Comparison of ENCODE assay signal across 13 cellular contexts in the genomic region with DNA sequence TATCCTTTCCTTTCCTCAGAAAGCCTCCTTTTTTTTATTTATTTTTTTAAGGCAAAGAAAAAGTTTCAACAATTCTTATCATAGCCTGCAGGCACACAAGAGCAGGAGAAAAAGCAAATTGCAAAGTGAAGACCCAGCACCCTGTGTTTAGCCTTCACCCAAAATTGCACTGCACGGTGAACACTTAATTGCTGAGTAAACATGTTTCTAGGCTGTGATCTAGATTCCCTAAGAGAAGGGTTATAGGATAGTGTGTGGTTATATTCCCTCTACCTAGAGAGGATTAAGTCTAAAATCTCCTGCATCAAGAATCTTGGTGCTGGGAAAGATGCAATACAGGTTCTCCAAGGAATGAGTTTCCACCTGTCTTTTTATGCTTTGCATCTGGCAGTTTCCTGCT.
"Had no signal": no experiment of that assay in that cellular context is flagged by ENCODE, and none has a peak within 500 bp of the region (broad histone marks: within the 10 kb centered on the region; RNA-seq: fewer than 3 reads in every experiment).

No MANE protein-coding gene starts in this region.

- H3K4me1 ChIP-seq: pancreas, upper lobe of right lung had no signal

- DNase-seq: activated CD4-positive, alpha-beta memory T cell treated with anti-CD3 and anti-CD28 coated beads, Interleukin-2, amount 10 ng/mL, durations not matched to agents 7 days and 5 days; activated CD4-positive, alpha-beta T cell treated with anti-CD3 and anti-CD28 coated beads for 4 hours; activated effector memory CD4-positive, alpha-beta T cell treated with anti-CD3 and anti-CD28 coated beads, Interleukin-2, amount 50 U/mL, for 16 hours; activated T-cell treated with anti-CD3 and anti-CD28 coated beads, Interleukin-2, amount 50 U/mL, for 4 hours; left colon; midbrain; pancreas; stimulated activated CD4-positive, alpha-beta T cell treated with anti-CD3 and anti-CD28 coated beads, Interleukin-1b, Interleukin-23, amount 100 ng/mL, for 48 hours; stimulated activated naive CD8-positive, alpha-beta T cell treated with anti-CD3 and anti-CD28 coated beads, Interleukin-15, amount 100 ng/mL, for 72 hours; upper lobe of right lung had no signal

- ATAC-seq: activated T-cell treated with anti-CD3 and anti-CD28 coated beads, Interleukin-2, amount 50 U/mL, for 4 hours; esophagus mucosa; left colon; pancreas; stimulated activated naive CD8-positive, alpha-beta T cell treated with anti-CD3 and anti-CD28 coated beads, Interleukin-15, amount 100 ng/mL, for 72 hours; upper lobe of right lung had no signal

- H3K36me3 Mint-ChIP-seq: activated naive CD4-positive, alpha-beta T cell treated with anti-CD3 and anti-CD28 coated beads, Interleukin-2, amount 50 U/mL, for 24 hours had no signal

- H3K4me1 Mint-ChIP-seq: activated CD4-positive, alpha-beta memory T cell treated with anti-CD3 and anti-CD28 coated beads, Interleukin-2, amount 10 ng/mL, durations not matched to agents 7 days and 5 days; activated naive CD4-positive, alpha-beta T cell treated with anti-CD3 and anti-CD28 coated beads, Interleukin-2, amount 50 U/mL, for 24 hours; stimulated activated naive CD8-positive, alpha-beta T cell treated with anti-CD3 and anti-CD28 coated beads, Interleukin-15, amount 100 ng/mL, for 72 hours had no signal

- H3K9me3 Mint-ChIP-seq: activated CD4-positive, alpha-beta memory T cell treated with anti-CD3 and anti-CD28 coated beads, Interleukin-2, amount 10 ng/mL, durations not matched to agents 7 days and 5 days; activated naive CD4-positive, alpha-beta T cell treated with anti-CD3 and anti-CD28 coated beads, Interleukin-2, amount 50 U/mL, for 24 hours; activated T-cell treated with anti-CD3 and anti-CD28 coated beads, Interleukin-2, amount 50 U/mL, for 4 hours; stimulated activated naive CD8-positive, alpha-beta T cell treated with anti-CD3 and anti-CD28 coated beads, Interleukin-15, amount 100 ng/mL, for 72 hours had no signal

- H3K36me3 ChIP-seq: pancreas, upper lobe of right lung had no signal

- H3K27ac Mint-ChIP-seq: activated CD4-positive, alpha-beta memory T cell treated with anti-CD3 and anti-CD28 coated beads, Interleukin-2, amount 10 ng/mL, durations not matched to agents 7 days and 5 days; activated naive CD4-positive, alpha-beta T cell treated with anti-CD3 and anti-CD28 coated beads, Interleukin-2, amount 50 U/mL, for 24 hours; stimulated activated naive CD8-positive, alpha-beta T cell treated with anti-CD3 and anti-CD28 coated beads, Interleukin-15, amount 100 ng/mL, for 72 hours had no signal

- H3K27ac ChIP-seq: pancreas, upper lobe of right lung had no signal

- H3K4me3 Mint-ChIP-seq: activated CD4-positive, alpha-beta memory T cell treated with anti-CD3 and anti-CD28 coated beads, Interleukin-2, amount 10 ng/mL, durations not matched to agents 7 days and 5 days; activated naive CD4-positive, alpha-beta T cell treated with anti-CD3 and anti-CD28 coated beads, Interleukin-2, amount 50 U/mL, for 24 hours; activated T-cell treated with anti-CD3 and anti-CD28 coated beads, Interleukin-2, amount 50 U/mL, for 4 hours; stimulated activated naive CD8-positive, alpha-beta T cell treated with anti-CD3 and anti-CD28 coated beads, Interleukin-15, amount 100 ng/mL, for 72 hours had no signal

- H3K27me3 ChIP-seq: pancreas, upper lobe of right lung had no signal

- H3K9me3 ChIP-seq: pancreas, upper lobe of right lung had no signal

- H3K4me3 ChIP-seq: lung, pancreas, upper lobe of right lung had no signal
